ENCODE assay signal across 1 cellular context in genomic region chr6:144149894-144150672, GRCh38.
TF ChIP-seq lines count a peak whose summit lies in the region.

Gene STX11, plus strand, starts transcription at chr6:144150517. Its CDS starts 36,111 bp downstream, at chr6:144186628.

TF ChIP-seq in K562, 482 proteins besides CTCF, POLR2A, EP300 and RAD21 (continued from another document and continues in another):
- TF ChIP-seq CREM (IDR thresholded peaks at IDR 0.05; ENCODE audit: low read depth) (no peak), ZNF24 (IDR thresholded peaks at IDR 0.05) (no peak), ZNF75A (CRISPR knock-in tag; IDR thresholded peaks at IDR 0.05) (no peak), SMAD1 (IDR thresholded peaks at IDR 0.05; ENCODE audit: low read depth, low read length, partially characterized antibody) (no peak), ZFPM2 (CRISPR knock-in tag; IDR thresholded peaks at IDR 0.05) (no peak), TFAM (CRISPR knock-in tag; conservative IDR thresholded peaks at IDR 0.05) (no peak), CHD1 (IDR thresholded peaks at IDR 0.05; ENCODE audit: low read length) (no peak), SMARCB1 (IDR thresholded peaks at IDR 0.05; ENCODE audit: insufficient read length, low read depth) (no peak), EWSR1 (IDR thresholded peaks at IDR 0.05; ENCODE audit: borderline replicate concordance, low read depth, partially characterized antibody) (no peak), NUFIP1 (IDR thresholded peaks at IDR 0.05; ENCODE audit: partially characterized antibody) (no peak), ESRRB (CRISPR knock-in tag; IDR thresholded peaks at IDR 0.05; ENCODE audit: borderline replicate concordance) (no peak), STAT6 (CRISPR knock-in tag; IDR thresholded peaks at IDR 0.05) (no peak), LCOR (CRISPR knock-in tag; IDR thresholded peaks at IDR 0.05) (no peak), RBBP5 (IDR thresholded peaks at IDR 0.05; ENCODE audit: borderline replicate concordance, insufficient read depth, low read length, poor library complexity, severe bottlenecking) (peak; percentile 57), ZNF212 (CRISPR knock-in tag; IDR thresholded peaks at IDR 0.05) (no peak), CBX1 (IDR thresholded peaks at IDR 0.05; ENCODE audit: low read depth) (peak; percentile 48; the same call in 1 of the 2 replicates), DACH1 (IDR thresholded peaks at IDR 0.05; ENCODE audit: partially characterized antibody) (no peak), ETS1 (conservative IDR thresholded peaks at IDR 0.05; ENCODE audit: control insufficient read depth, low read depth, low read length) (no peak), GMEB1 (CRISPR knock-in tag; IDR thresholded peaks at IDR 0.05) (no peak), MEIS2 (IDR thresholded peaks at IDR 0.05; ENCODE audit: partially characterized antibody) (no peak), STAT5A (IDR thresholded peaks at IDR 0.05; ENCODE audit: borderline replicate concordance, low read length) (no peak), KLF13 (tag; IDR thresholded peaks at IDR 0.05; ENCODE audit: borderline replicate concordance, low read depth) (peak; percentile 13; the same call in 1 of the 2 replicates), XRCC3 (IDR thresholded peaks at IDR 0.05) (no peak), OTX1 (CRISPR knock-in tag; IDR thresholded peaks at IDR 0.05) (no peak), NFXL1 (CRISPR knock-in tag; IDR thresholded peaks at IDR 0.05) (no peak), ELF2 (CRISPR knock-in tag; IDR thresholded peaks at IDR 0.05) (no peak), GATA2 (CRISPR knock-in tag; IDR thresholded peaks at IDR 0.05) (no peak), ZFX (CRISPR knock-in tag; IDR thresholded peaks at IDR 0.05) (peak; percentile 51), CC2D1A (IDR thresholded peaks at IDR 0.05) (no peak), E2F6 (IDR thresholded peaks at IDR 0.05; ENCODE audit: borderline replicate concordance in 1 of 2, extremely low read depth in 1 of 2, insufficient read depth in 1 of 2, insufficient read length in 1 of 2, low read depth in 1 of 2, low read length in 1 of 2, poor library complexity in 1 of 2, severe bottlenecking in 1 of 2) (peak; percentile 49 to 90), ZNF140 (CRISPR knock-in tag; IDR thresholded peaks at IDR 0.05) (no peak), BCL6 (CRISPR knock-in tag; IDR thresholded peaks at IDR 0.05) (no peak), ZKSCAN3 (CRISPR knock-in tag; IDR thresholded peaks at IDR 0.05) (no peak), L3MBTL2 (IDR thresholded peaks at IDR 0.05) (peak; percentile 59), HNRNPK (IDR thresholded peaks at IDR 0.05; ENCODE audit: low read depth, low read length, poor library complexity, severe bottlenecking) (peak; percentile 75), HEY1 (CRISPR knock-in tag; IDR thresholded peaks at IDR 0.05; ENCODE audit: borderline replicate concordance) (no peak), NR2F6 (CRISPR knock-in tag; IDR thresholded peaks at IDR 0.05) (no peak), FOXA1 (IDR thresholded peaks at IDR 0.05; ENCODE audit: borderline replicate concordance) (no peak), ZNF282 (CRISPR knock-in tag; IDR thresholded peaks at IDR 0.05) (no peak), ZFP36 (IDR thresholded peaks at IDR 0.05; ENCODE audit: low read depth, low read length, partially characterized antibody) (no peak), E4F1 (CRISPR knock-in tag; IDR thresholded peaks at IDR 0.05; ENCODE audit: borderline replicate concordance) (no peak), KHSRP (IDR thresholded peaks at IDR 0.05) (no peak), CBFA2T3 (IDR thresholded peaks at IDR 0.05) (no peak), CHD2 (IDR thresholded peaks at IDR 0.05; ENCODE audit: low read depth, low read length) (no peak), HNRNPLL (IDR thresholded peaks at IDR 0.05; ENCODE audit: low read depth, low read length, poor library complexity, severe bottlenecking) (peak; percentile 71), ZBTB2 (IDR thresholded peaks at IDR 0.05) (no peak), FOXM1 (IDR thresholded peaks at IDR 0.05; ENCODE audit: low read depth) (no peak), FOXM1 (CRISPR knock-in tag; IDR thresholded peaks at IDR 0.05; ENCODE audit: low read depth) (no peak), DEAF1 (CRISPR knock-in tag; IDR thresholded peaks at IDR 0.05) (no peak), GTF2F1 (IDR thresholded peaks at IDR 0.05; ENCODE audit: low read depth, low read length) (no peak), HMG20A (CRISPR knock-in tag; conservative IDR thresholded peaks at IDR 0.05) (no peak), HDGF (IDR thresholded peaks at IDR 0.05) (no peak), SRSF1 (IDR thresholded peaks at IDR 0.05; ENCODE audit: low read depth, low read length) (no peak), ZNF785 (CRISPR knock-in tag; IDR thresholded peaks at IDR 0.05) (no peak), ETV1 (tag; conservative IDR thresholded peaks at IDR 0.05; ENCODE audit: low read depth) (no peak), NR1H2 (CRISPR knock-in tag; IDR thresholded peaks at IDR 0.05) (no peak), ZNF354B (CRISPR knock-in tag; IDR thresholded peaks at IDR 0.05) (no peak), ZNF232 (CRISPR knock-in tag; IDR thresholded peaks at IDR 0.05) (no peak), MYBL2 (IDR thresholded peaks at IDR 0.05; ENCODE audit: low read depth) (no peak), MYBL2 (CRISPR knock-in tag; IDR thresholded peaks at IDR 0.05; ENCODE audit: borderline replicate concordance) (no peak), HDAC6 (IDR thresholded peaks at IDR 0.05; ENCODE audit: low read depth, low read length) (0 out of 2 replicates have a peak, but pooled peaks have one; percentile 37), HMBOX1 (IDR thresholded peaks at IDR 0.05) (no peak), KDM1A (IDR thresholded peaks at IDR 0.05) (no peak), ZNF133 (CRISPR knock-in tag; IDR thresholded peaks at IDR 0.05) (no peak), ZNF165 (CRISPR knock-in tag; IDR thresholded peaks at IDR 0.05; ENCODE audit: borderline replicate concordance) (no peak), ATF2 (CRISPR knock-in tag; IDR thresholded peaks at IDR 0.05) (no peak)
